24 cellular contexts compared by ENCODE assay signal in genomic region chr1:109388208-109388711, GRCh38. TPM values are rescaled to one million over a fixed set of nuclear protein-coding genes. Genes with fewer than 3 reads are reported as not detected.
DNase-seq lines count a peak whose midpoint lies in the region; ATAC-seq and TF ChIP-seq lines count a peak whose summit lies in the region.
"Had no signal": no experiment of that assay in that cellular context is flagged by ENCODE, and none has a peak within 500 bp of the region (broad histone marks: within the 10 kb centered on the region; RNA-seq: fewer than 3 reads in every experiment).

No MANE protein-coding gene starts in this region.

- no peak overlapping the region for H2BK5ac ChIP-seq in trophoblast cell (ENCODE audit: low read depth, low read length, poor library complexity)

- no peak overlapping the region for H2BK120ac ChIP-seq in trophoblast cell (ENCODE audit: insufficient read depth, low read length, poor library complexity)

- H4K12ac ChIP-seq in trophoblast cell (ENCODE audit: low read depth, low read length): no peak overlapping the region

- H4K8ac ChIP-seq in trophoblast cell (ENCODE audit: low read depth, low read length): no peak overlapping the region

- H2BK12ac ChIP-seq in trophoblast cell (ENCODE audit: low read length): no peak overlapping the region

- H3K36me3 ChIP-seq in adipocyte (ENCODE audit: control insufficient read depth, insufficient read depth, low read length, severe bottlenecking) (no peaks in the 10 kb centered on the region), trophoblast cell (ENCODE audit: control insufficient read depth in 1 of 2, insufficient read depth in 2 of 2, low read length in 2 of 2) (peaks cover 2 to 3% of the 10 kb centered on the region in 2 experiments), testis (ENCODE audit: low read depth, missing control alignments) (no peaks in the 10 kb centered on the region)
- H3K36me3 ChIP-seq: ovary had no signal

- peak overlapping the region; percentile 92 for H3K4ac ChIP-seq in trophoblast cell (ENCODE audit: low read depth, low read length)

- no peaks in the 10 kb centered on the region for H3K79me1 ChIP-seq in trophoblast cell (ENCODE audit: low read length)

- H3K79me2 ChIP-seq in trophoblast cell (ENCODE audit: control insufficient read depth, insufficient read depth, low read length, poor library complexity): peaks cover 17% of the 10 kb centered on the region

- H4K91ac ChIP-seq in trophoblast cell (ENCODE audit: low read depth, low read length): no peak overlapping the region

- H2AFZ ChIP-seq in trophoblast cell (ENCODE audit: insufficient read depth, low read length, poor library complexity): no peak overlapping the region

- H3K14ac ChIP-seq in trophoblast cell (ENCODE audit: low read length): no peak overlapping the region

- intact Hi-C loops in testis (cut with DNase I; ENCODE audit: low total_unique reads) (loop anchor here (10.0 kb wide), 1 partner anchor 83 kb away; the partner anchor contains the start of gene MYBPHL), left colon (cut with DNase I, micrococcal nuclease) (no loop called here)

- no peak for TF ChIP-seq POLR2A in testis (IDR thresholded peaks at IDR 0.05)

- H3K27me3 ChIP-seq in adipocyte (replicated peaks; ENCODE audit: control insufficient read depth, insufficient read depth, low read length): no peaks in the 10 kb centered on the region
- H3K27me3 ChIP-seq in trophoblast cell (ENCODE audit: insufficient read depth, low read length): no peaks in the 10 kb centered on the region
- no peaks in the 10 kb centered on the region for H3K27me3 ChIP-seq in testis
- H3K27me3 ChIP-seq: ovary, SJSA1 had no signal

- H3K18ac ChIP-seq in trophoblast cell (ENCODE audit: low read length): peak overlapping the region; percentile 33

- no peak for TF ChIP-seq CTCF in coronary artery (IDR thresholded peaks at IDR 0.05)
- no peak for TF ChIP-seq CTCF in testis (IDR thresholded peaks at IDR 0.05)

- H3K9me3 ChIP-seq in adipocyte (ENCODE audit: control insufficient read depth, low read length) (no peaks in the 10 kb centered on the region), trophoblast cell (ENCODE audit: insufficient read depth, low read depth, low read length) (no peaks in the 10 kb centered on the region), testis (no peaks in the 10 kb centered on the region)
- H3K9me3 ChIP-seq: ovary, SJSA1 had no signal

- H3K23ac ChIP-seq in trophoblast cell (ENCODE audit: low read length): no peak overlapping the region

- no peak for ATAC-seq in left colon
- ATAC-seq: activated T-cell treated with anti-CD3 and anti-CD28 coated beads, Interleukin-2, amount 50 U/mL, for 4 hours; left lobe of liver; natural killer cell; Panc1; sciatic nerve had no signal

- H3K4me2 ChIP-seq in trophoblast cell (ENCODE audit: low read length): no peak overlapping the region

- H3K4me1 ChIP-seq in adipocyte (ENCODE audit: control insufficient read depth, insufficient read depth, low read length) (peaks cover 87% of the 10 kb centered on the region), trophoblast cell (ENCODE audit: control insufficient read depth in 1 of 2, insufficient read depth in 2 of 2, low read length in 2 of 2) (peaks cover 3 to 10% of the 10 kb centered on the region in 2 experiments), testis (peaks cover 58% of the 10 kb centered on the region)

- no peak overlapping the region for H2AK5ac ChIP-seq in trophoblast cell (ENCODE audit: low read length)

- peak overlapping the region; percentile 82 for H3K4me3 ChIP-seq in adipocyte (ENCODE audit: low read length)
- H3K4me3 ChIP-seq in coronary artery: peak overlapping the region; percentile 83
- no peak overlapping the region for H3K4me3 ChIP-seq in trophoblast cell (ENCODE audit: low read depth, low read length)
- no peak overlapping the region for H3K4me3 ChIP-seq in testis
- H3K4me3 ChIP-seq: ovary, SJSA1 had no signal

- H3K27ac ChIP-seq in coronary artery (peak overlapping the region; percentile 92 to 96), trophoblast cell (ENCODE audit: low read depth, low read length) (no peak overlapping the region), testis (peak overlapping the region; percentile 13 to 82)
- H3K27ac ChIP-seq: ovary, SJSA1 had no signal

- WGBS in trophoblast cell (ENCODE audit: extremely low coverage, insufficient coverage, insufficient read length): no CpG with 5 or more reads among the region's 5 CpGs
- 94% methylated on average over 5 of the region's 5 CpGs for WGBS in testis, 2 donors

- DNase-seq in adipocyte (ENCODE audit: low read depth) (no peak), coronary artery (ENCODE audit: low spot score) (no peak), trophoblast cell (no peak), testis (no peak), kidney tubule cell (ENCODE audit: low spot score) (no peak), SKM-1 treated with dmso at 0.1 percent for 144 hours (lab: John Stamatoyannopoulos, UW; ENCODE audit: unreplicated experiment) (no peak), left colon (no peak)
- DNase-seq: activated naive CD4-positive, alpha-beta T cell; activated T-cell treated with anti-CD3 and anti-CD28 coated beads, Interleukin-2, amount 50 U/mL, for 4 hours; amniotic stem cell; CD4-positive, CD25-positive, alpha-beta regulatory T cell; EL; MV-4-11; natural killer cell; NCI-H1694; NCI-H2171; NCI-H524 treated with DMSO at 0.1 percent for 48 hours; ovary; stimulated activated CD8-positive, alpha-beta memory T cell treated with anti-CD3 and anti-CD28 coated beads, Interleukin-4, amount 100 ng/mL, for 48 hours; T-helper 1 cell had no signal

- H3K9ac ChIP-seq in adipocyte (ENCODE audit: low read length) (peak overlapping the region; percentile 93), trophoblast cell (ENCODE audit: low read length) (no peak overlapping the region)

RNA-seq across cellular contexts. Expression of gene SORT1, which starts 9.5 kb away (rescaled TPM):
- 93.6 and 96.6 TPM in 2 replicates for polyA plus RNA-seq in trophoblast cell (2013)
- total RNA-seq in testis (100 to 1,000 TPM; 174 to 212 TPM), left colon (100 to 1,000 TPM; 123 to 124 TPM)
- polyA plus RNA-seq in testis (ENCODE audit: insufficient read depth, low read depth, low replicate concordance): 110 TPM
- polyA plus RNA-seq: CD4-positive, CD25-positive, alpha-beta regulatory T cell had no signal

RNA-seq across cellular contexts. Expression of gene PSMA5, which starts 38.0 kb away (rescaled TPM):
- polyA plus RNA-seq in trophoblast cell (2013): 72.9 and 74.4 TPM in 2 replicates
- total RNA-seq in testis (10 to 100 TPM; 30.9 to 56.9 TPM), left colon (10 to 100 TPM; 76.3 to 92.1 TPM)
- polyA plus RNA-seq in testis (ENCODE audit: insufficient read depth, low read depth, low replicate concordance): 72.0 TPM

Comparison
In these comparisons a context has a peak if more than half of its experiments do, and no peak if none do; other contexts are left out.
1. H3K4me3 ChIP-seq: peak in adipocyte (single experiment) and coronary artery (single experiment); none in trophoblast cell (single experiment) and testis (0 of 2).